In the genomic region with DNA sequence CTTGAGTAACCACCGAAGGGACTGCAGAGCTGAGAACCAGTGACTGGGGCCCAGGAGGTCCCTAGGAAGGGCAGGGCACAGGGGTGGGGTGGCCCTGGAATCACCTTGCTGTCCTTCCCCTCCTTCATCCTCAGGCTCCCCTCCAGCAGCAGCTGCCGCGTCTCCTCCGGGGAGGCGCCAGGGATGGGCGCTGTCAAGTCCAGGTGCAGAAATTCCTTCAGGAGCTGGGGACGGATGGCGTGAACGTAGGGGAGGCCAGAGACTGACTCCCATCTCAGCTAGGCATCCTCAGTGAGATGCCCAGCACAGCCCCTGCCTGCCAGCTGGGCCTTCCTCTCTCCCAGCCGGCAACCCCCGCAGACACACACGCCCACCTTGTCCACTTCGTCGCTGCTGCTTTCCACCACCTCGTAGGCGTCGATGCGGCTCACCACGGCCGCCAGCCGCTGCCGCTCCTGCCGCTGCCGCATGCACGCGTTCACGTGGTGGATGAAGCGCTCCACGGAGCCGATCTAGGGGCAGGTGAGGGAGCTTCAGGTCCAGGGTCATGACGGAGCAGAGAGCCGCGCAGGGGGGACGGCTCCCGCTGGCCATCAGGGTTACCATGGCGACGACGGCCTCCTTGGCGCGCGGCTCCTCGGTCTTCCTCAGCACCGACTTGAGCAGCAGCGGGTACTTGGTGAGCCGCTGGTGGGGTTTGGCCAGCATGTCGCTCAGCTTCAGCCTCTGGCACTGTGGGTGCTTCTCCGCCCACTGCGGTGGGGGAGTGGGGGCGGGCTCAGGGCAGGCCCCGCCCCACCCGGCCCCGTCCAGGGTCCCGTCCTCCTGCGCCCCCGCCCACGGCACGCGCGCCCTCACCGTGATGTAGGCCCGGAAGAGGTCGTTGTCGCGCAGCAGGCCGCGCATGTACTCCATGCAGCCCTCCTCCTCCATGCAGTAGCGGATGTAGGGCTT, we compare ENCODE assay signal across 1 cellular context.
TF ChIP-seq lines count a peak whose summit lies in the region.

No MANE protein-coding gene starts in this region.

TF ChIP-seq in K562, 482 proteins besides CTCF, POLR2A, EP300 and RAD21 (continued from another document):
- TF ChIP-seq, protein P1, sequence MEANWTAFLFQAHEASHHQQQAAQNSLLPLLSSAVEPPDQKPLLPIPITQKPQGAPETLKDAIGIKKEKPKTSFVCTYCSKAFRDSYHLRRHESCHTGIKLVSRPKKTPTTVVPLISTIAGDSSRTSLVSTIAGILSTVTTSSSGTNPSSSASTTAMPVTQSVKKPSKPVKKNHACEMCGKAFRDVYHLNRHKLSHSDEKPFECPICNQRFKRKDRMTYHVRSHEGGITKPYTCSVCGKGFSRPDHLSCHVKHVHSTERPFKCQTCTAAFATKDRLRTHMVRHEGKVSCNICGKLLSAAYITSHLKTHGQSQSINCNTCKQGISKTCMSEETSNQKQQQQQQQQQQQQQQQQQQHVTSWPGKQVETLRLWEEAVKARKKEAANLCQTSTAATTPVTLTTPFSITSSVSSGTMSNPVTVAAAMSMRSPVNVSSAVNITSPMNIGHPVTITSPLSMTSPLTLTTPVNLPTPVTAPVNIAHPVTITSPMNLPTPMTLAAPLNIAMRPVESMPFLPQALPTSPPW (CRISPR knock-in tag; IDR thresholded peaks at IDR 0.05), result 0 out of 2 replicates have a peak, but pooled peaks have one; percentile 6
- TF ChIP-seq FOSL1 (tag; conservative IDR thresholded peaks at IDR 0.05) (no peak), HMGN3 (IDR thresholded peaks at IDR 0.05; ENCODE audit: borderline replicate concordance, extremely low read depth, insufficient read length, low read depth, low read length) (peak; percentile 32), RNF2 (IDR thresholded peaks at IDR 0.05) (no peak), IFI16 (CRISPR knock-in tag; IDR thresholded peaks at IDR 0.05) (no peak), ZNF785 (CRISPR knock-in tag; IDR thresholded peaks at IDR 0.05) (no peak), SAFB (IDR thresholded peaks at IDR 0.05; ENCODE audit: borderline replicate concordance, low read depth, low read length) (no peak), DACH1 (IDR thresholded peaks at IDR 0.05; ENCODE audit: partially characterized antibody) (no peak), NFATC3 (IDR thresholded peaks at IDR 0.05) (no peak), KAT8 (IDR thresholded peaks at IDR 0.05; ENCODE audit: low read depth) (no peak), ZNF165 (CRISPR knock-in tag; IDR thresholded peaks at IDR 0.05; ENCODE audit: borderline replicate concordance) (no peak), CREBBP (IDR thresholded peaks at IDR 0.05; ENCODE audit: low read depth, low read length) (no peak), SIN3B (IDR thresholded peaks at IDR 0.05; ENCODE audit: low read depth) (no peak), MEF2D (tag; conservative IDR thresholded peaks at IDR 0.05; ENCODE audit: low read depth) (no peak), GABPB1 (CRISPR knock-in tag; IDR thresholded peaks at IDR 0.05) (no peak), ZNF12 (CRISPR knock-in tag; IDR thresholded peaks at IDR 0.05) (0 out of 2 replicates have a peak, but pooled peaks have one; percentile 28), FIP1L1 (IDR thresholded peaks at IDR 0.05; ENCODE audit: low read depth, low read length, poor library complexity, severe bottlenecking) (peak; percentile 59), STAG1 (CRISPR knock-in tag; IDR thresholded peaks at IDR 0.05; ENCODE audit: borderline replicate concordance) (0 out of 2 replicates have a peak, but pooled peaks have one; percentile 10), CBX5 (IDR thresholded peaks at IDR 0.05; ENCODE audit: borderline replicate concordance, low read depth) (no peak), DDX20 (tag; IDR thresholded peaks at IDR 0.05; ENCODE audit: low read depth) (no peak), SOX6 (IDR thresholded peaks at IDR 0.05) (no peak), RAD51 (IDR thresholded peaks at IDR 0.05; ENCODE audit: borderline replicate concordance, low read depth) (no peak), BRD4 (IDR thresholded peaks at IDR 0.05) (no peak), ZC3H4 (CRISPR knock-in tag; IDR thresholded peaks at IDR 0.05; ENCODE audit: borderline replicate concordance) (peak; percentile 52; the same call in 1 of the 2 replicates), TCF7L2 (IDR thresholded peaks at IDR 0.05; ENCODE audit: low read depth, low read length) (no peak), ZSCAN32 (CRISPR knock-in tag; IDR thresholded peaks at IDR 0.05) (no peak), MEF2A (IDR thresholded peaks at IDR 0.05; ENCODE audit: control insufficient read depth, low read depth, low read length) (no peak), RFX1 (IDR thresholded peaks at IDR 0.05) (peak; percentile 90), TSC22D4 (tag; IDR thresholded peaks at IDR 0.05) (no peak), POLR2B (IDR thresholded peaks at IDR 0.05; ENCODE audit: low read depth, partially characterized antibody) (no peak)
- TF ChIP-seq, protein P2, sequence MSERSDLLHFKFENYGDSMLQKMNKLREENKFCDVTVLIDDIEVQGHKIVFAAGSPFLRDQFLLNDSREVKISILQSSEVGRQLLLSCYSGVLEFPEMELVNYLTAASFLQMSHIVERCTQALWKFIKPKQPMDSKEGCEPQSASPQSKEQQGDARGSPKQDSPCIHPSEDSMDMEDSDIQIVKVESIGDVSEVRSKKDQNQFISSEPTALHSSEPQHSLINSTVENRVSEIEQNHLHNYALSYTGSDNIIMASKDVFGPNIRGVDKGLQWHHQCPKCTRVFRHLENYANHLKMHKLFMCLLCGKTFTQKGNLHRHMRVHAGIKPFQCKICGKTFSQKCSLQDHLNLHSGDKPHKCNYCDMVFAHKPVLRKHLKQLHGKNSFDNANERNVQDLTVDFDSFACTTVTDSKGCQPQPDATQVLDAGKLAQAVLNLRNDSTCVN (CRISPR knock-in tag; IDR thresholded peaks at IDR 0.05), result no peak
- TF ChIP-seq, protein P3, sequence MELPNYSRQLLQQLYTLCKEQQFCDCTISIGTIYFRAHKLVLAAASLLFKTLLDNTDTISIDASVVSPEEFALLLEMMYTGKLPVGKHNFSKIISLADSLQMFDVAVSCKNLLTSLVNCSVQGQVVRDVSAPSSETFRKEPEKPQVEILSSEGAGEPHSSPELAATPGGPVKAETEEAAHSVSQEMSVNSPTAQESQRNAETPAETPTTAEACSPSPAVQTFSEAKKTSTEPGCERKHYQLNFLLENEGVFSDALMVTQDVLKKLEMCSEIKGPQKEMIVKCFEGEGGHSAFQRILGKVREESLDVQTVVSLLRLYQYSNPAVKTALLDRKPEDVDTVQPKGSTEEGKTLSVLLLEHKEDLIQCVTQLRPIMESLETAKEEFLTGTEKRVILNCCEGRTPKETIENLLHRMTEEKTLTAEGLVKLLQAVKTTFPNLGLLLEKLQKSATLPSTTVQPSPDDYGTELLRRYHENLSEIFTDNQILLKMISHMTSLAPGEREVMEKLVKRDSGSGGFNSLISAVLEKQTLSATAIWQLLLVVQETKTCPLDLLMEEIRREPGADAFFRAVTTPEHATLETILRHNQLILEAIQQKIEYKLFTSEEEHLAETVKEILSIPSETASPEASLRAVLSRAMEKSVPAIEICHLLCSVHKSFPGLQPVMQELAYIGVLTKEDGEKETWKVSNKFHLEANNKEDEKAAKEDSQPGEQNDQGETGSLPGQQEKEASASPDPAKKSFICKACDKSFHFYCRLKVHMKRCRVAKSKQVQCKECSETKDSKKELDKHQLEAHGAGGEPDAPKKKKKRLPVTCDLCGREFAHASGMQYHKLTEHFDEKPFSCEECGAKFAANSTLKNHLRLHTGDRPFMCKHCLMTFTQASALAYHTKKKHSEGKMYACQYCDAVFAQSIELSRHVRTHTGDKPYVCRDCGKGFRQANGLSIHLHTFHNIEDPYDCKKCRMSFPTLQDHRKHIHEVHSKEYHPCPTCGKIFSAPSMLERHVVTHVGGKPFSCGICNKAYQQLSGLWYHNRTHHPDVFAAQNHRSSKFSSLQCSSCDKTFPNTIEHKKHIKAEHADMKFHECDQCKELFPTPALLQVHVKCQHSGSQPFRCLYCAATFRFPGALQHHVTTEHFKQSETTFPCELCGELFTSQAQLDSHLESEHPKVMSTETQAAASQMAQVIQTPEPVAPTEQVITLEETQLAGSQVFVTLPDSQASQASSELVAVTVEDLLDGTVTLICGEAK (IDR thresholded peaks at IDR 0.05), result no peak
- TF ChIP-seq, protein P3 (CRISPR knock-in tag; IDR thresholded peaks at IDR 0.05), result no peak
- TF ChIP-seq, protein P4, sequence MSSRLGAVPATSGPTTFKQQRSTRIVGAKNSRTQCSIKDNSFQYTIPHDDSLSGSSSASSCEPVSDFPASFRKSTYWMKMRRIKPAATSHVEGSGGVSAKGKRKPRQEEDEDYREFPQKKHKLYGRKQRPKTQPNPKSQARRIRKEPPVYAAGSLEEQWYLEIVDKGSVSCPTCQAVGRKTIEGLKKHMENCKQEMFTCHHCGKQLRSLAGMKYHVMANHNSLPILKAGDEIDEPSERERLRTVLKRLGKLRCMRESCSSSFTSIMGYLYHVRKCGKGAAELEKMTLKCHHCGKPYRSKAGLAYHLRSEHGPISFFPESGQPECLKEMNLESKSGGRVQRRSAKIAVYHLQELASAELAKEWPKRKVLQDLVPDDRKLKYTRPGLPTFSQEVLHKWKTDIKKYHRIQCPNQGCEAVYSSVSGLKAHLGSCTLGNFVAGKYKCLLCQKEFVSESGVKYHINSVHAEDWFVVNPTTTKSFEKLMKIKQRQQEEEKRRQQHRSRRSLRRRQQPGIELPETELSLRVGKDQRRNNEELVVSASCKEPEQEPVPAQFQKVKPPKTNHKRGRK (tag; IDR thresholded peaks at IDR 0.05), result no peak
- TF ChIP-seq, protein P5, sequence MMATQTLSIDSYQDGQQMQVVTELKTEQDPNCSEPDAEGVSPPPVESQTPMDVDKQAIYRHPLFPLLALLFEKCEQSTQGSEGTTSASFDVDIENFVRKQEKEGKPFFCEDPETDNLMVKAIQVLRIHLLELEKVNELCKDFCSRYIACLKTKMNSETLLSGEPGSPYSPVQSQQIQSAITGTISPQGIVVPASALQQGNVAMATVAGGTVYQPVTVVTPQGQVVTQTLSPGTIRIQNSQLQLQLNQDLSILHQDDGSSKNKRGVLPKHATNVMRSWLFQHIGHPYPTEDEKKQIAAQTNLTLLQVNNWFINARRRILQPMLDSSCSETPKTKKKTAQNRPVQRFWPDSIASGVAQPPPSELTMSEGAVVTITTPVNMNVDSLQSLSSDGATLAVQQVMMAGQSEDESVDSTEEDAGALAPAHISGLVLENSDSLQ (IDR thresholded peaks at IDR 0.05), result no peak
